Comparison of ENCODE assay signal across 1 cellular context in genomic region chr11:60922906-60923305, GRCh38.
TF ChIP-seq lines count a peak whose summit lies in the region.

No MANE protein-coding gene starts in this region.

TF ChIP-seq in GM12878, 131 proteins besides CTCF, POLR2A, EP300 and RAD21:
- TF ChIP-seq CEBPB (IDR thresholded peaks at IDR 0.05; ENCODE audit: borderline replicate concordance in 1 of 2, low read depth in 2 of 2, low read length in 2 of 2) = no peak
- no peak for TF ChIP-seq RELA (IDR thresholded peaks at IDR 0.05; ENCODE audit: borderline replicate concordance, partially characterized antibody)
- TF ChIP-seq BCL3 (IDR thresholded peaks at IDR 0.05; ENCODE audit: borderline replicate concordance, insufficient read depth, low read depth, low read length, poor library complexity, severe bottlenecking) = no peak
- TF ChIP-seq JUND (IDR thresholded peaks at IDR 0.05; ENCODE audit: low read depth, low read length) = no peak
- TF ChIP-seq, protein P1, sequence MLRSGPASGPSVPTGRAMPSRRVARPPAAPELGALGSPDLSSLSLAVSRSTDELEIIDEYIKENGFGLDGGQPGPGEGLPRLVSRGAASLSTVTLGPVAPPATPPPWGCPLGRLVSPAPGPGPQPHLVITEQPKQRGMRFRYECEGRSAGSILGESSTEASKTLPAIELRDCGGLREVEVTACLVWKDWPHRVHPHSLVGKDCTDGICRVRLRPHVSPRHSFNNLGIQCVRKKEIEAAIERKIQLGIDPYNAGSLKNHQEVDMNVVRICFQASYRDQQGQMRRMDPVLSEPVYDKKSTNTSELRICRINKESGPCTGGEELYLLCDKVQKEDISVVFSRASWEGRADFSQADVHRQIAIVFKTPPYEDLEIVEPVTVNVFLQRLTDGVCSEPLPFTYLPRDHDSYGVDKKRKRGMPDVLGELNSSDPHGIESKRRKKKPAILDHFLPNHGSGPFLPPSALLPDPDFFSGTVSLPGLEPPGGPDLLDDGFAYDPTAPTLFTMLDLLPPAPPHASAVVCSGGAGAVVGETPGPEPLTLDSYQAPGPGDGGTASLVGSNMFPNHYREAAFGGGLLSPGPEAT (IDR thresholded peaks at IDR 0.05; ENCODE audit: low read depth) = no peak
- no peak for TF ChIP-seq BCLAF1 (IDR thresholded peaks at IDR 0.05)
- no peak for TF ChIP-seq KDM1A (IDR thresholded peaks at IDR 0.05; ENCODE audit: borderline replicate concordance)
